ENCODE assay signal across 1 cellular context in the genomic region with DNA sequence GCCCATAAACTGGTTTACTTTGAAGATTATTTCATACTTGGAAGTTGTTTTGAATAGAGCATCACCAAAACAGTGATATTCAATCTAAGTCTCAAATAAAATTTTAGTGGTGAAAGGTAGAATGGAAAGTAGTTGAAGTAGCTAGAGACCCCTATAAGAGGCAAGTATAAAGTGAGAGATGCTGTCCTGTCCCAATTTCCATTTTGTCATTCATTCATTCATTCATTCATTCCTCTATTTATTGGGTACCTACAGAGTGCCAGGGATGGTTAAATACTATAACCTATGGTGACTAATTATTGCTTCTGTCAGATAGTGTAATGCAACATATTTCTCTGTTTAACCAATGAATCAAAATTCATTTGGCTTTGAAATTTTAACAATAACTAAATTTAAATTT.
A peak's percentile ranks its signal among the peaks of the same experiment; 100 is the strongest.
TF ChIP-seq lines count a peak whose summit lies in the region.

No MANE protein-coding gene starts in this region.

TF ChIP-seq in K562, 482 proteins besides CTCF, POLR2A, EP300 and RAD21:
- TF ChIP-seq, protein P1, sequence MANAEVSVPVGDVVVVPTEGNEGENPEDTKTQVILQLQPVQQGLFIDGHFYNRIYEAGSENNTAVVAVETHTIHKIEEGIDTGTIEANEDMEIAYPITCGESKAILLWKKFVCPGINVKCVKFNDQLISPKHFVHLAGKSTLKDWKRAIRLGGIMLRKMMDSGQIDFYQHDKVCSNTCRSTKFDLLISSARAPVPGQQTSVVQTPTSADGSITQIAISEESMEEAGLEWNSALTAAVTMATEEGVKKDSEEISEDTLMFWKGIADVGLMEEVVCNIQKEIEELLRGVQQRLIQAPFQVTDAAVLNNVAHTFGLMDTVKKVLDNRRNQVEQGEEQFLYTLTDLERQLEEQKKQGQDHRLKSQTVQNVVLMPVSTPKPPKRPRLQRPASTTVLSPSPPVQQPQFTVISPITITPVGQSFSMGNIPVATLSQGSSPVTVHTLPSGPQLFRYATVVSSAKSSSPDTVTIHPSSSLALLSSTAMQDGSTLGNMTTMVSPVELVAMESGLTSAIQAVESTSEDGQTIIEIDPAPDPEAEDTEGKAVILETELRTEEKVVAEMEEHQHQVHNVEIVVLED (CRISPR knock-in tag; IDR thresholded peaks at IDR 0.05) = no peak
- TF ChIP-seq CXXC5 (CRISPR knock-in tag; IDR thresholded peaks at IDR 0.05) (no peak), ZNF24 (IDR thresholded peaks at IDR 0.05) (peak; percentile 83), ZNF12 (CRISPR knock-in tag; IDR thresholded peaks at IDR 0.05) (no peak), MTF1 (CRISPR knock-in tag; IDR thresholded peaks at IDR 0.05; ENCODE audit: borderline replicate concordance) (no peak)
- TF ChIP-seq, protein P2, sequence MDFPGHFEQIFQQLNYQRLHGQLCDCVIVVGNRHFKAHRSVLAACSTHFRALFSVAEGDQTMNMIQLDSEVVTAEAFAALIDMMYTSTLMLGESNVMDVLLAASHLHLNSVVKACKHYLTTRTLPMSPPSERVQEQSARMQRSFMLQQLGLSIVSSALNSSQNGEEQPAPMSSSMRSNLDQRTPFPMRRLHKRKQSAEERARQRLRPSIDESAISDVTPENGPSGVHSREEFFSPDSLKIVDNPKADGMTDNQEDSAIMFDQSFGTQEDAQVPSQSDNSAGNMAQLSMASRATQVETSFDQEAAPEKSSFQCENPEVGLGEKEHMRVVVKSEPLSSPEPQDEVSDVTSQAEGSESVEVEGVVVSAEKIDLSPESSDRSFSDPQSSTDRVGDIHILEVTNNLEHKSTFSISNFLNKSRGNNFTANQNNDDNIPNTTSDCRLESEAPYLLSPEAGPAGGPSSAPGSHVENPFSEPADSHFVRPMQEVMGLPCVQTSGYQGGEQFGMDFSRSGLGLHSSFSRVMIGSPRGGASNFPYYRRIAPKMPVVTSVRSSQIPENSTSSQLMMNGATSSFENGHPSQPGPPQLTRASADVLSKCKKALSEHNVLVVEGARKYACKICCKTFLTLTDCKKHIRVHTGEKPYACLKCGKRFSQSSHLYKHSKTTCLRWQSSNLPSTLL (IDR thresholded peaks at IDR 0.05) = no peak
